ENCODE assay signal across 8 cellular contexts in genomic region chr11:559712-560304, GRCh38. TPM values are rescaled to one million over a fixed set of nuclear protein-coding genes. Genes with fewer than 3 reads are reported as not detected.
DNase-seq lines count a peak whose midpoint lies in the region; ATAC-seq and TF ChIP-seq lines count a peak whose summit lies in the region.

No MANE protein-coding gene starts in this region.

- H3K9me2 ChIP-seq in MM.1S (replicated peaks; ENCODE audit: insufficient read depth, low read length), result no peaks in the 10 kb centered on the region

- H3K79me2 ChIP-seq in MM.1S (ENCODE audit: low read length) (peaks cover 15% of the 10 kb centered on the region), neural progenitor cell (ENCODE audit: low read depth) (peaks cover 11% of the 10 kb centered on the region)

- no peaks in the 10 kb centered on the region for H3K36me3 ChIP-seq in CD4-positive, alpha-beta memory T cell (ENCODE audit: insufficient read depth, low read length)
- H3K36me3 ChIP-seq in MM.1S (replicated peaks; ENCODE audit: insufficient read depth, low read length) (no peaks in the 10 kb centered on the region), neural progenitor cell (no peaks in the 10 kb centered on the region)
- peaks cover 7% of the 10 kb centered on the region for H3K36me3 ChIP-seq in effector memory CD4-positive, alpha-beta T cell (ENCODE audit: control insufficient read depth, insufficient read depth, low read length)

- H3K4me2 ChIP-seq in MM.1S (ENCODE audit: low read depth, low read length) (peak overlapping the region; percentile 98), neural progenitor cell (peak overlapping the region; percentile 86)

- DNase-seq in CD4-positive, alpha-beta memory T cell, result peak in 2 of 5 donors; percentile 25 to 39
- DNase-seq in MM.1S (no peak), neural progenitor cell (ENCODE audit: low spot score) (no peak), GM20000 (ENCODE audit: low spot score) (no peak), GOT3 (lab: John Stamatoyannopoulos, UW) (no peak)
- DNase-seq in effector memory CD4-positive, alpha-beta T cell, result no peak
- DNase-seq in activated CD4-positive, CD25-positive, alpha-beta regulatory T cell treated with anti-CD3 and anti-CD28 coated beads, Interleukin-2, amount 50 U/mL, for 72 hours, result no peak

- POLR2A ChIA-PET in CD4-positive, alpha-beta memory T cell (lab: Charles Lee; ENCODE audit: partially characterized antibody), result interaction anchor here (0.9 to 2.1 kb wide), 12 partner anchors 9 to 353 kb away, joined by 3 to 28 read pairs (median 6); partner anchors contain the start of genes BET1L, DEAF1, IRF7 and LRRC56

- peak overlapping the region in 1 of 2 donors; percentile 37 for H3K4me3 ChIP-seq in CD4-positive, alpha-beta memory T cell (ENCODE audit: low read length in 2 of 2)
- H3K4me3 ChIP-seq in MM.1S (ENCODE audit: low read length) (peak overlapping the region; percentile 84), neural progenitor cell (peak overlapping the region; percentile 100)
- H3K4me3 ChIP-seq in effector memory CD4-positive, alpha-beta T cell (ENCODE audit: insufficient read depth, low read depth, low read length, poor library complexity, severe bottlenecking), result no peak overlapping the region

- H3K9ac ChIP-seq in MM.1S (ENCODE audit: low read length), result peak overlapping the region; percentile 78; the same call in 1 of the 2 replicates
- no peak overlapping the region for H3K9ac ChIP-seq in neural progenitor cell

- no peak for TF ChIP-seq CTCF in MM.1S (IDR thresholded peaks at IDR 0.05; ENCODE audit: low read length)
- no peak for TF ChIP-seq CTCF in neural progenitor cell (IDR thresholded peaks at IDR 0.05)
- no peak for TF ChIP-seq CTCF in GM20000 (IDR thresholded peaks at IDR 0.05; ENCODE audit: extremely low read depth, missing control alignments)

- H3K27ac ChIP-seq in CD4-positive, alpha-beta memory T cell (ENCODE audit: low read depth, low read length), result peak overlapping the region; percentile 57
- no peak overlapping the region for H3K27ac ChIP-seq in MM.1S (ENCODE audit: low read length)
- peak overlapping the region; percentile 70 for H3K27ac ChIP-seq in effector memory CD4-positive, alpha-beta T cell (ENCODE audit: insufficient read depth, low read length, poor library complexity, severe bottlenecking)
- no peak overlapping the region for H3K27ac ChIP-seq in neural progenitor cell

- H4K20me1 ChIP-seq in MM.1S (ENCODE audit: insufficient read depth, low read length), result no peaks in the 10 kb centered on the region
- peaks cover 37% of the 10 kb centered on the region for H4K20me1 ChIP-seq in neural progenitor cell (ENCODE audit: low read depth)

- H3K36me3 Mint-ChIP-seq in CD4-positive, alpha-beta memory T cell, result peaks cover 0 to 6% of the 10 kb centered on the region in 2 donors
- no peaks in the 10 kb centered on the region for H3K36me3 Mint-ChIP-seq in neural progenitor cell

- no peaks in the 10 kb centered on the region for H3K9me3 Mint-ChIP-seq in CD4-positive, alpha-beta memory T cell
- H3K9me3 Mint-ChIP-seq in neural progenitor cell, result peaks cover 2% of the 10 kb centered on the region

- H3F3A ChIP-seq in MM.1S (ENCODE audit: insufficient read depth, low read length), result no peaks in the 10 kb centered on the region
- H3F3A ChIP-seq in neural progenitor cell (ENCODE audit: low read depth), result peaks cover 33% of the 10 kb centered on the region

- peaks cover 8 to 17% (median 13%) of the 10 kb centered on the region in 4 donors for H3K4me1 Mint-ChIP-seq in CD4-positive, alpha-beta memory T cell
- H3K4me1 Mint-ChIP-seq in neural progenitor cell, result peaks cover 7% of the 10 kb centered on the region

- H3K4me1 ChIP-seq in CD4-positive, alpha-beta memory T cell (ENCODE audit: insufficient read depth, low read length), result peaks cover 24% of the 10 kb centered on the region
- H3K4me1 ChIP-seq in MM.1S (ENCODE audit: low read length), result peaks cover 6% of the 10 kb centered on the region
- peaks cover 31% of the 10 kb centered on the region for H3K4me1 ChIP-seq in effector memory CD4-positive, alpha-beta T cell (ENCODE audit: control insufficient read depth, insufficient read depth, low read length, poor library complexity, severe bottlenecking)
- H3K4me1 ChIP-seq in neural progenitor cell, result peaks cover 10% of the 10 kb centered on the region

- H3K27me3 ChIP-seq in CD4-positive, alpha-beta memory T cell (ENCODE audit: insufficient read depth, low read length), result no peaks in the 10 kb centered on the region
- H3K27me3 ChIP-seq in MM.1S (replicated peaks; ENCODE audit: insufficient read depth, low read length) (peaks cover 28% of the 10 kb centered on the region), neural progenitor cell (peaks cover 44% of the 10 kb centered on the region)
- H3K27me3 ChIP-seq in effector memory CD4-positive, alpha-beta T cell (replicated peaks; ENCODE audit: control insufficient read depth, insufficient read depth, low read length, poor library complexity, severe bottlenecking), result no peaks in the 10 kb centered on the region

- H3K9me3 ChIP-seq in CD4-positive, alpha-beta memory T cell (ENCODE audit: control insufficient read depth in 1 of 2, low read length in 2 of 2), result no peaks in the 10 kb centered on the region
- no peaks in the 10 kb centered on the region for H3K9me3 ChIP-seq in MM.1S (replicated peaks; ENCODE audit: insufficient read depth, low read length)
- no peaks in the 10 kb centered on the region for H3K9me3 ChIP-seq in effector memory CD4-positive, alpha-beta T cell (ENCODE audit: control insufficient read depth, low read length)
- H3K9me3 ChIP-seq in neural progenitor cell (ENCODE audit: low read depth), result no peaks in the 10 kb centered on the region

- H2AFZ ChIP-seq in MM.1S (ENCODE audit: low read length) (peak overlapping the region; percentile 71), neural progenitor cell (replicated peaks) (peak overlapping the region; percentile 73)

- H3K27ac Mint-ChIP-seq in CD4-positive, alpha-beta memory T cell, result peak overlapping the region; percentile 77 to 93 (median 88)
- no peak overlapping the region for H3K27ac Mint-ChIP-seq in neural progenitor cell

- peak overlapping the region; percentile 66 to 81 (median 73) for H3K4me3 Mint-ChIP-seq in CD4-positive, alpha-beta memory T cell
- H3K4me3 Mint-ChIP-seq in neural progenitor cell, result peak overlapping the region; percentile 85

- CTCF ChIA-PET in CD4-positive, alpha-beta memory T cell (lab: Charles Lee; ENCODE audit: partially characterized antibody), result interaction anchor here (0.8 to 1.5 kb wide), 5 partner anchors 10 to 166 kb away, joined by 3 read pairs; partner anchors contain the start of genes DEAF1 and TMEM80

- H3K27me3 Mint-ChIP-seq in CD4-positive, alpha-beta memory T cell, result no peaks in the 10 kb centered on the region
- H3K27me3 Mint-ChIP-seq in neural progenitor cell (ENCODE audit: insufficient read depth, low read depth), result peaks cover 18% of the 10 kb centered on the region

- intact Hi-C loops in CD4-positive, alpha-beta memory T cell (cut with micrococcal nuclease), result loop anchor here (1.0 to 5.0 kb wide), 5 partner anchors 8 to 237 kb away; partner anchors contain the start of genes LRRC56 and SLC25A22

- ATAC-seq in HG03460 (IDR thresholded peaks at IDR 0.05; ENCODE audit: unreplicated experiment), result no peak

RNA-seq across cellular contexts. Expression of gene LMNTD2, which starts 0.7 kb away (rescaled TPM):
- 1 to 10 TPM; 7.0 to 8.1 TPM for total RNA-seq in CD4-positive, alpha-beta memory T cell
- polyA plus RNA-seq in CD4-positive, alpha-beta memory T cell, result 1 to 10 TPM in 1 of 2 donors, under 1 TPM in 1; 0.94 to 1.3 TPM
- 1.1 and 2.5 TPM in 2 replicates for total RNA-seq in neural progenitor cell (ENCODE audit: low replicate concordance)

RNA-seq across cellular contexts. Expression of gene RASSF7, which starts 1.0 kb away (rescaled TPM):
- 10 to 100 TPM; 52.7 to 55.2 TPM for total RNA-seq in CD4-positive, alpha-beta memory T cell
- polyA plus RNA-seq in CD4-positive, alpha-beta memory T cell, result 10 to 100 TPM; 38.4 to 43.7 TPM
- 12.8 and 48.3 TPM in 2 replicates for total RNA-seq in neural progenitor cell (ENCODE audit: low replicate concordance)

RNA-seq across cellular contexts. Expression of gene PHRF1, which starts 16.5 kb away (rescaled TPM):
- total RNA-seq in CD4-positive, alpha-beta memory T cell, result 10 to 100 TPM; 49.2 to 54.5 TPM
- 10 to 100 TPM in 1 of 2 donors, under 1 TPM in 1; 0.93 to 17.0 TPM for polyA plus RNA-seq in CD4-positive, alpha-beta memory T cell
- total RNA-seq in neural progenitor cell (ENCODE audit: low replicate concordance), result 9.8 and 43.6 TPM in 2 replicates

RNA-seq across cellular contexts. Expression of gene LRRC56, which starts 22.5 kb away (rescaled TPM):
- total RNA-seq in CD4-positive, alpha-beta memory T cell, result 1 to 10 TPM; 4.4 to 4.6 TPM
- polyA plus RNA-seq in CD4-positive, alpha-beta memory T cell, result 1 to 10 TPM in 1 of 2 donors, under 1 TPM in 1; 0.24 to 1.5 TPM
- 0.45 and 1.4 TPM in 2 replicates for total RNA-seq in neural progenitor cell (ENCODE audit: low replicate concordance)

RNA-seq across cellular contexts. Expression of gene HRAS, which starts 24.4 kb away (rescaled TPM):
- total RNA-seq in CD4-positive, alpha-beta memory T cell, result 10 to 100 TPM; 36.7 to 42.5 TPM
- 10 to 100 TPM; 12.9 to 28.5 TPM for polyA plus RNA-seq in CD4-positive, alpha-beta memory T cell
- 21.2 and 32.3 TPM in 2 replicates for total RNA-seq in neural progenitor cell (ENCODE audit: low replicate concordance)

Comparison
In these comparisons a context has a peak if more than half of its experiments do, and no peak if none do; other contexts are left out.
1. H3K27ac ChIP-seq: peak in CD4-positive, alpha-beta memory T cell (single experiment) and effector memory CD4-positive, alpha-beta T cell (single experiment); none in MM.1S (single experiment) and neural progenitor cell (single experiment).